ENCODE assay signal across 6 cellular contexts in the genomic region with DNA sequence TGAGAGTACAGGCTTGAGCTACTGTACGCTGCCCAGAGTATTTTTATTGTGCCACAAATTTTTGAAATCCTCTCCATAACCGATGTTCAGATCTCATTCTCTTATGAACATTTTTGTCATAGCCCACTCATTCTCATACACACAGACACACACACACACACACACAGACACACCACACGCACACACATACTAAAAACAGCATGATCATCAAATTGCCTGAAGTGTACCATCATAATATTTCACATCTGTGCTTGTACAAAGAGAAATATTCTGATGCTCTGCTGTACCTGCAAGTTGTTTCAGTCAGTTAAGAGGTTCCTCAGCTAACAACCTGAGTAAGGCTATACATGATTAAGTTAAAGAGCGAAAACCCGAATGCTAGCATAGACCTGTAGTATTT.
"Had no signal": no experiment of that assay in that cellular context is flagged by ENCODE, and none has a peak within 500 bp of the region (broad histone marks: within the 10 kb centered on the region; RNA-seq: fewer than 3 reads in every experiment).

No MANE protein-coding gene starts in this region.

- H3K4me1 Mint-ChIP-seq: IgD-negative memory B cell had no signal

- DNase-seq: IMR-90, KBM-7, KG1 had no signal

- H3K4me3 Mint-ChIP-seq: IgD-negative memory B cell had no signal

- H3K27me3 Mint-ChIP-seq: IgD-negative memory B cell had no signal

- H3K36me3 Mint-ChIP-seq: IgD-negative memory B cell had no signal

- H3K27ac Mint-ChIP-seq: IgD-negative memory B cell had no signal

- H3K9ac ChIP-seq: KMS-11 had no signal

- H3K27ac ChIP-seq: HL-60, KMS-11 had no signal
